10 cellular contexts compared by ENCODE assay signal in genomic region chr7:43112088-43112940, GRCh38. TPM values are rescaled to one million over a fixed set of nuclear protein-coding genes. Genes with fewer than 3 reads are reported as not detected.
DNase-seq lines count a peak whose midpoint lies in the region; ATAC-seq lines count a peak whose summit lies in the region.
"Had no signal": no experiment of that assay in that cellular context is flagged by ENCODE, and none has a peak within 500 bp of the region (broad histone marks: within the 10 kb centered on the region; RNA-seq: fewer than 3 reads in every experiment).

HECW1 (plus strand) TSS chr7:43112647; CDS start chr7:43243906, 131,259 bp downstream.

- intact Hi-C loops in activated T-helper 1 cell treated with anti-CD3 and anti-CD28 coated beads, Interleukin-12 subunit alpha, Interleukin-12 subunit beta, Interleukin-2, Interleukin-4 antibody, amounts not matched to agents 30 ng/mL and 10 ng/mL and 1 ng/mL, durations not matched to agents 14 hours and 24 hours and 36 hours (cut with micrococcal nuclease): loop anchor here (5.0 kb wide), 1 partner anchor 1170 kb away; no protein-coding TSS in a partner anchor

- ATAC-seq in HG02798 (IDR thresholded peaks at IDR 0.05; ENCODE audit: poor library complexity, unreplicated experiment): no peak

- H3K27ac Mint-ChIP-seq in activated T-helper 1 cell treated with anti-CD3 and anti-CD28 coated beads, Interleukin-12 subunit alpha, Interleukin-12 subunit beta, Interleukin-2, Interleukin-4 antibody, amounts not matched to agents 30 ng/mL and 10 ng/mL and 1 ng/mL, durations not matched to agents 14 hours and 24 hours and 36 hours: peak within 1 kb of the TSS; percentile 7

- H3K4me1 ChIP-seq in iPS DF 6.9 (ENCODE audit: control insufficient read depth, insufficient read depth, low read length) (no peaks in the 10 kb centered on the region; the same call in 1 of the 2 replicates), stomach smooth muscle (ENCODE audit: control insufficient read depth, insufficient read depth, low read length) (peaks cover 21% of the 10 kb centered on the region)

- H3K36me3 ChIP-seq in iPS DF 6.9 (ENCODE audit: control insufficient read depth, insufficient read depth, low read length) (no peaks in the 10 kb centered on the region), stomach smooth muscle (ENCODE audit: control insufficient read depth in 2 of 2, insufficient read depth in 2 of 2, low read length in 2 of 2) (no peaks in the 10 kb centered on the region)

- WGBS in iPS DF 6.9 (ENCODE audit: insufficient coverage, insufficient read length): no CpG with 5 or more reads among the region's 59 CpGs

- DNase-seq in NCI-H748 (lab: John Stamatoyannopoulos, UW; ENCODE audit: unreplicated experiment) (peak; percentile 61), NCI-H748 treated with DMSO at 0.1 percent for 48 hours (lab: John Stamatoyannopoulos, UW) (no peak), iPS DF 6.9 (ENCODE audit: low read depth, low spot score) (no peak), GOT3 (lab: John Stamatoyannopoulos, UW) (no peak)
- no peak for DNase-seq in activated T-helper 1 cell treated with anti-CD3 and anti-CD28 coated beads, Interleukin-12 subunit alpha, Interleukin-12 subunit beta, Interleukin-2, Interleukin-4 antibody, amounts not matched to agents 30 ng/mL and 10 ng/mL and 1 ng/mL, durations not matched to agents 14 hours and 24 hours and 36 hours (ENCODE audit: low spot score)
- DNase-seq in stimulated activated CD4-positive, alpha-beta T cell treated with anti-CD3 and anti-CD28 coated beads, Interleukin-4, amount 100 ng/mL, for 4 hours: no peak
- DNase-seq: effector CD4-positive, alpha-beta T cell; HCEC 1CT had no signal

- H3K27me3 ChIP-seq in iPS DF 6.9 (ENCODE audit: control insufficient read depth, insufficient read depth, low read length) (peaks cover 1% of the 10 kb centered on the region; the same call in 1 of the 2 replicates), stomach smooth muscle (ENCODE audit: control insufficient read depth in 1 of 2, insufficient read depth in 2 of 2, low read length in 2 of 2) (peaks cover 40 to 60% of the 10 kb centered on the region in 2 donors)

- H3K4me3 ChIP-seq in iPS DF 6.9 (ENCODE audit: low read length) (peak within 1 kb of the TSS; percentile 75), stomach smooth muscle (ENCODE audit: low read length in 2 of 2) (peak within 1 kb of the TSS; percentile 29 to 67)

- H3K9ac ChIP-seq in stomach smooth muscle (ENCODE audit: low read length in 2 of 2): no peak within 1 kb of the TSS

- peaks cover 5% of the 10 kb centered on the region for H3K36me3 Mint-ChIP-seq in activated T-helper 1 cell treated with anti-CD3 and anti-CD28 coated beads, Interleukin-12 subunit alpha, Interleukin-12 subunit beta, Interleukin-2, Interleukin-4 antibody, amounts not matched to agents 30 ng/mL and 10 ng/mL and 1 ng/mL, durations not matched to agents 14 hours and 24 hours and 36 hours (ENCODE audit: low read depth)

- H3K27ac ChIP-seq in iPS DF 6.9 (ENCODE audit: low read length) (no peak within 1 kb of the TSS), stomach smooth muscle (ENCODE audit: low read length) (no peak within 1 kb of the TSS)

- peaks cover 14% of the 10 kb centered on the region for H3K4me1 Mint-ChIP-seq in activated T-helper 1 cell treated with anti-CD3 and anti-CD28 coated beads, Interleukin-12 subunit alpha, Interleukin-12 subunit beta, Interleukin-2, Interleukin-4 antibody, amounts not matched to agents 30 ng/mL and 10 ng/mL and 1 ng/mL, durations not matched to agents 14 hours and 24 hours and 36 hours (ENCODE audit: low read depth)

- no peaks in the 10 kb centered on the region for H3K9me3 Mint-ChIP-seq in activated T-helper 1 cell treated with anti-CD3 and anti-CD28 coated beads, Interleukin-12 subunit alpha, Interleukin-12 subunit beta, Interleukin-2, Interleukin-4 antibody, amounts not matched to agents 30 ng/mL and 10 ng/mL and 1 ng/mL, durations not matched to agents 14 hours and 24 hours and 36 hours

- peak within 1 kb of the TSS; percentile 30 for H3K4me3 Mint-ChIP-seq in activated T-helper 1 cell treated with anti-CD3 and anti-CD28 coated beads, Interleukin-12 subunit alpha, Interleukin-12 subunit beta, Interleukin-2, Interleukin-4 antibody, amounts not matched to agents 30 ng/mL and 10 ng/mL and 1 ng/mL, durations not matched to agents 14 hours and 24 hours and 36 hours

- H3K27me3 Mint-ChIP-seq in activated T-helper 1 cell treated with anti-CD3 and anti-CD28 coated beads, Interleukin-12 subunit alpha, Interleukin-12 subunit beta, Interleukin-2, Interleukin-4 antibody, amounts not matched to agents 30 ng/mL and 10 ng/mL and 1 ng/mL, durations not matched to agents 14 hours and 24 hours and 36 hours (ENCODE audit: insufficient read depth): peaks cover 65% of the 10 kb centered on the region

- H3K9me3 ChIP-seq in iPS DF 6.9 (ENCODE audit: control insufficient read depth, insufficient read depth, low read length) (no peaks in the 10 kb centered on the region), stomach smooth muscle (ENCODE audit: control insufficient read depth in 2 of 2, low read length in 2 of 2) (no peaks in the 10 kb centered on the region)

RNA-seq across cellular contexts. Expression of gene HECW1, which starts in this region (rescaled TPM):
- not detected in 2 replicates for total RNA-seq in activated T-helper 1 cell treated with anti-CD3 and anti-CD28 coated beads, Interleukin-12 subunit alpha, Interleukin-12 subunit beta, Interleukin-2, Interleukin-4 antibody, amounts not matched to agents 30 ng/mL and 10 ng/mL and 1 ng/mL, durations not matched to agents 14 hours and 24 hours and 36 hours
